Comparison of ENCODE assay signal across 10 cellular contexts in the genomic region with DNA sequence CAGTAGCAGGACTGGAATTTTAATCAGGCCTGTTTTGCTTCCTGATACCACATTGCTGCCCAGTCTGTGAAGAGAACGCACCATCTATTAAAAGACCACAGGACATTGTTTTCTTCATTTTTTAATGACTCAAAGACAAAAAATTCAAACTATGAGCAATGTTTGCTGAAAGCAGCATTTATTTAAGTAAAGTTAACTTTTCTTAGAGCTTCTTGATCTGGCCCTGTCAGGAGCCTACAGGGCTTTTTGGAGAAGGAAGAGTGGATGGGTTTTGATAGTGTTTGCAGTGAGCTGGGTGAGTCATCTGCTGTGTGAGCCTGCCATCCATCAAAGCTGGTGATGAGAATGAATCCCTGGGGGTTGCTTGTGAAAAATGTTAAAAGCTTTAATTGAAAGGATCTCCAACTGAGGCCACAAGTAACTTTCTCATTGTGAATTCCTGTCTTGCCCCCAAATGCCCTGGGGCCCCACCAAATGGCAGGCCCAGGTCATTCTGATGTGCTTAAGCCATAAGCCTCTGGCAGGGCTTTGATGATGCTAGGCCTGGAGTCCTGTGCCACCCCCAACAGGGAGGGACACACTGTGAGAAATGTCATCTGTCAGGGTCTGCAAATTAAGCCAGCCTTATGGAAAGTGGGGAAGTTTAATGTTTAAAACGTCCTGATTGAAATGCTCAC.
DNase-seq lines count a peak whose midpoint lies in the region; ATAC-seq lines count a peak whose summit lies in the region.
"Had no signal": no experiment of that assay in that cellular context is flagged by ENCODE, and none has a peak within 500 bp of the region (broad histone marks: within the 10 kb centered on the region; RNA-seq: fewer than 3 reads in every experiment).

No MANE protein-coding gene starts in this region.

- CTCF ChIA-PET in CD8-positive, alpha-beta memory T cell (lab: Charles Lee), result no interaction called here

- ATAC-seq in HG03175 (IDR thresholded peaks at IDR 0.05; ENCODE audit: unreplicated experiment), result no peak

- no peaks in the 10 kb centered on the region for H3K36me3 Mint-ChIP-seq in CD8-positive, alpha-beta memory T cell

- H3K4me1 Mint-ChIP-seq in CD8-positive, alpha-beta memory T cell, result no peaks in the 10 kb centered on the region

- H3K4me3 ChIP-seq in CD8-positive, alpha-beta memory T cell (ENCODE audit: low read length), result no peak overlapping the region

- H3K27ac ChIP-seq in CD8-positive, alpha-beta memory T cell (ENCODE audit: low read depth, low read length), result no peak overlapping the region

- H3K4me1 ChIP-seq in CD8-positive, alpha-beta memory T cell (ENCODE audit: insufficient read depth, low read length), result no peaks in the 10 kb centered on the region

- no peak overlapping the region for H3K4me3 Mint-ChIP-seq in CD8-positive, alpha-beta memory T cell

- POLR2A ChIA-PET in CD8-positive, alpha-beta memory T cell (lab: Charles Lee), result no interaction called here

- no peaks in the 10 kb centered on the region for H3K9me3 Mint-ChIP-seq in CD8-positive, alpha-beta memory T cell

- peaks cover 0 to 7% of the 10 kb centered on the region in 2 donors for H3K27me3 Mint-ChIP-seq in CD8-positive, alpha-beta memory T cell

- no peaks in the 10 kb centered on the region for H3K27me3 ChIP-seq in CD8-positive, alpha-beta memory T cell (ENCODE audit: insufficient read depth, low read length, poor library complexity, severe bottlenecking)

- no peaks in the 10 kb centered on the region for H3K9me3 ChIP-seq in CD8-positive, alpha-beta memory T cell (ENCODE audit: low read length)

- no peak overlapping the region for H3K27ac Mint-ChIP-seq in CD8-positive, alpha-beta memory T cell

- DNase-seq in DMS53 (lab: John Stamatoyannopoulos, UW) (peak; percentile 35), DMS53 treated with DMSO at 0.1 percent for 48 hours (lab: John Stamatoyannopoulos, UW; ENCODE audit: unreplicated experiment) (no peak), RPMI7951 (ENCODE audit: low read depth) (peak; percentile 98), fibroblast of the conjunctiva (ENCODE audit: low read depth) (peak; percentile 86), stromal cell of bone marrow (ENCODE audit: low read depth) (peak; percentile 86)
- no peak for DNase-seq in CD8-positive, alpha-beta memory T cell
- DNase-seq in stimulated activated naive CD4-positive, alpha-beta T cell (lab: John Stamatoyannopoulos, UW), result no peak
- DNase-seq: activated naive CD4-positive, alpha-beta T cell; stimulated activated CD4-positive, alpha-beta T cell treated with anti-CD3 and anti-CD28 coated beads, Interleukin-2, amount 100 ng/mL, for 48 hours had no signal

- H3K36me3 ChIP-seq in CD8-positive, alpha-beta memory T cell (ENCODE audit: insufficient read depth, low read length), result no peaks in the 10 kb centered on the region

Comparison
In these comparisons a context has a peak if more than half of its experiments do, and no peak if none do; other contexts are left out.
1. DNase-seq: peak in DMS53 (single experiment), RPMI7951 (single experiment), fibroblast of the conjunctiva (single experiment) and stromal cell of bone marrow (single experiment); none in DMS53 treated with DMSO at 0.1 percent for 48 hours (single experiment), CD8-positive, alpha-beta memory T cell (0 of 5) and stimulated activated naive CD4-positive, alpha-beta T cell (0 of 6).